8 cellular contexts compared by ENCODE assay signal in the genomic region with DNA sequence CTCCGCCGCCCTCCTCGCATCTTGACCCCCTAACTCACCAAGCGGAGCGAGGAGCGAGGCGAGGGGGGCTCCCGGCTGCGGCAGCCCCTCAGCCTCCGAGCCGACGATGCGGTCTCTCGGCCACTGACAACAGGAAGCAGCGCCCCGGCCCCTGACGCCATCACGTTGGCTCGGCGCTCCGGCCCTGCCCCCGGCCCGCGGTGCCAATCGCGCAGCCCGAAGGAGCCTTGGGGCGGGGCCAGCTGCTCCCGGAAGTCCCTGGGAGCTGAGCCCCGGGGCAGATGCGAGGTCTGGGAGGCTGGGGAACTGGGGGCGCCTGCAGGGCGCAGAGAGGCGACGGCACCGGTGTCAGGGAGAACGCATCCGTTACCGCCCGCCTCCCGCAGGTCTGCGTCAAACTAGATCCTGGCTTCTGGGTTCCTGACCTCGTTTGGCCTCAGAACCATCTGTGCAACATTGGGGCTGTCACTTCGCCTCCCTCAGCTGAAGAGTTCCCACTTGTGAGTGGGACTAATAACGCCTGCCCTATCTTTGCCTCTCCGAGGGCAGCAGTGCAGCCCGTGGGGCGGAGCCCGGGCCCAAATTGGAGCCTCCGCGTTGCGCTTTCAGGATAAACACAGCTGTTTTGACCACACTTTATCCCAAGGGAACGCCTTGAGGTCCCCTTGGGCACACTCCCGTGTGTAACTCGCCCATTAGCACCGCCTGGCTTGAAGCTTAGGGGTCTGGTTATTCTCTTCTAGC.
DNase-seq lines count a peak whose midpoint lies in the region; ATAC-seq and TF ChIP-seq lines count a peak whose summit lies in the region.
"Not testable (repeated sequence)": the region's sequence is repeated elsewhere in the genome, so short reads cannot be mapped to it uniquely, and the experiment has no call there.

No MANE protein-coding gene starts in this region.

- DNase-seq in CMK (ENCODE audit: low read depth) (peak; percentile 52), NOMO-1 treated with dmso at 0.1 percent for 144 hours (lab: John Stamatoyannopoulos, UW; ENCODE audit: unreplicated experiment) (peak; percentile 58), endothelial cell (ENCODE audit: low spot score) (peak; percentile 84)
- peak; percentile 60 for DNase-seq in activated CD8-positive, alpha-beta memory T cell treated with anti-CD3 and anti-CD28 coated beads, Interleukin-2, amount 50 U/mL, for 24 hours (ENCODE audit: extremely low read depth)
- peak; percentile 58 for DNase-seq in stimulated activated CD8-positive, alpha-beta memory T cell treated with anti-CD3 and anti-CD28 coated beads, Interleukin-12 subunit alpha, Interleukin-12 subunit beta, amount 100 ng/mL, for 24 hours (ENCODE audit: extremely low read depth)

- WGBS in mesodermal cell (ENCODE audit: insufficient coverage in 2 of 2), 2 experiments, result 1 to 2% methylated on average over 24 to 34 of the region's 56 CpGs

- H3K9me3 ChIP-seq in mesodermal cell (ENCODE audit: control insufficient read depth, low read length), result not testable (repeated sequence)

- peak overlapping the region; percentile 59 for H3K4me3 ChIP-seq in mesodermal cell (ENCODE audit: extremely low read depth, insufficient read depth, low read length, poor library complexity, severe bottlenecking)

- peak overlapping the region; percentile 91 for H3K4me3 Mint-ChIP-seq in endothelial cell (ENCODE audit: unreplicated experiment)

- H3K4me1 ChIP-seq in mesodermal cell (ENCODE audit: control insufficient read depth, insufficient read depth, low read length, poor library complexity, severe bottlenecking), result not testable (repeated sequence)

- ATAC-seq in GM19468 (IDR thresholded peaks at IDR 0.05; ENCODE audit: extremely low read depth, unreplicated experiment) (peak; percentile 90), HG03575 (IDR thresholded peaks at IDR 0.05; ENCODE audit: extremely low read depth, insufficient number of reproducible peaks, low FRiP score, unreplicated experiment) (peak; percentile 57)

- H3K36me3 ChIP-seq in mesodermal cell (ENCODE audit: control insufficient read depth, insufficient read depth, low read length), result not testable (repeated sequence)

- H3K27ac ChIP-seq in mesodermal cell (ENCODE audit: low read depth, low read length, severe bottlenecking), result not testable (repeated sequence)

- H3K27ac Mint-ChIP-seq in endothelial cell (ENCODE audit: unreplicated experiment), result peak overlapping the region; percentile 78

- H3K27me3 Mint-ChIP-seq in endothelial cell (ENCODE audit: unreplicated experiment), result not testable (repeated sequence)

- TF ChIP-seq CTCF in endothelial cell (IDR thresholded peaks at IDR 0.05; ENCODE audit: unreplicated experiment), result not testable (repeated sequence)

- not testable (repeated sequence) for H3K36me3 Mint-ChIP-seq in endothelial cell (ENCODE audit: low read depth, unreplicated experiment)

- H3K4me1 Mint-ChIP-seq in endothelial cell (ENCODE audit: unreplicated experiment), result peaks cover 20% of the 10 kb centered on the region

- not testable (repeated sequence) for H3K9me3 Mint-ChIP-seq in endothelial cell (ENCODE audit: unreplicated experiment)
